Comparison of ENCODE assay signal across 19 cellular contexts in the genomic region with DNA sequence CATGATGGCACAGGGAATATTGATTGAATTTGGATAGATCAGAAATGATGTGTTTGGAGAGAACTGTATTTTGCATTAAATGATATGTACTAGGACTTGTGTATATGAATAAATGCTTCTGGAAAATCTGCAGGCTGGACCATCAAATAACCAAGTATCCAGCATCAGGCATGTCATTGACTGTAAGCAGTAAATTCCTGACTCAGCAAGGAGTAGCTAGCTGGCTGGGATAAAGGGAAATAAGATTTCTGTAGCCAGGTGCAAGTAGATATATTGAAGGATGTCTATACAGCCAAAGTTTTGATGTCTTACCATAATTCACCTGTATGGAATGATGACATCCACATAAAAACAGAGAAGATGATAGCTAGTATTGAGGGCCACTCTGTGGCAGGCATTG.
A peak's percentile ranks its signal among the peaks of the same experiment; 100 is the strongest.
DNase-seq lines count a peak whose midpoint lies in the region; ATAC-seq, FAIRE-seq and TF ChIP-seq lines count a peak whose summit lies in the region.
"Had no signal": no experiment of that assay in that cellular context is flagged by ENCODE, and none has a peak within 500 bp of the region (broad histone marks: within the 10 kb centered on the region; RNA-seq: fewer than 3 reads in every experiment).

No MANE protein-coding gene starts in this region.

- TF ChIP-seq CTCF in HepG2 (CRISPR knock-in tag; IDR thresholded peaks at IDR 0.05): no peak
- no peak for TF ChIP-seq CTCF in right lobe of liver (IDR thresholded peaks at IDR 0.05)
- TF ChIP-seq CTCF in OCI-LY1 (IDR thresholded peaks at IDR 0.05; ENCODE audit: low read length): no peak

- H3K4me1 ChIP-seq in HepG2 (ENCODE audit: insufficient read depth, low read length) (no peaks in the 10 kb centered on the region), right lobe of liver (no peaks in the 10 kb centered on the region), OCI-LY1 (ENCODE audit: insufficient read depth, low read length, severe bottlenecking) (peaks cover 75% of the 10 kb centered on the region)

- POLR2A ChIA-PET in HepG2 (lab: Yijun Ruan, JAX): no interaction called here

- no peaks in the 10 kb centered on the region for H4K20me1 ChIP-seq in HepG2 (ENCODE audit: insufficient read depth, low read length)
- no peaks in the 10 kb centered on the region for H4K20me1 ChIP-seq in OCI-LY1 (ENCODE audit: insufficient read depth, low read length)

- no peak overlapping the region for H2AFZ ChIP-seq in HepG2 (ENCODE audit: low read length)
- no peak overlapping the region for H2AFZ ChIP-seq in OCI-LY1 (ENCODE audit: low read length)

- in situ Hi-C loops in HepG2 (cut with HindIII; ENCODE audit: extremely low pct_ligation_motif_present, low pct_unique_long_range_greater_than_20kb): no loop called here

- H3K4me3 ChIP-seq in HepG2 (replicated peaks in 1 of 3; ENCODE audit: insufficient read depth in 1 of 3, low read depth in 2 of 3, low read length in 3 of 3) (no peak overlapping the region), right lobe of liver (no peak overlapping the region), OCI-LY1 (ENCODE audit: low read depth, low read length, poor library complexity, severe bottlenecking) (no peak overlapping the region)

- TF ChIP-seq EP300 in HepG2 (IDR thresholded peaks at IDR 0.05; ENCODE audit: low read depth in 2 of 2, low read length in 2 of 2) (no peak), HepG2 (CRISPR knock-in tag; IDR thresholded peaks at IDR 0.05; ENCODE audit: borderline replicate concordance) (no peak)

- no TSS peak for BruUV-seq in HepG2 (replicated peaks; lab: Mats Ljungman, UMichigan)

- H3K36me3 ChIP-seq in HepG2 (replicated peaks in 1 of 2; ENCODE audit: control insufficient read depth in 1 of 2, insufficient read depth in 2 of 2, low read length in 2 of 2) (no peaks in the 10 kb centered on the region), right lobe of liver (no peaks in the 10 kb centered on the region), OCI-LY1 (ENCODE audit: insufficient read depth, low read length) (no peaks in the 10 kb centered on the region; the same call in 1 of the 2 replicates)

- DNase-seq in HepG2 (ENCODE audit: low spot score): no peak
- no peak for DNase-seq in right lobe of liver
- DNase-seq in kidney tubule cell (ENCODE audit: low spot score): peak; percentile 1
- DNase-seq in NK-92 treated with Interleukin-12 subunit alpha and Interleukin-12 subunit beta, amount 100 ng/mL, for 24 hours (lab: John Stamatoyannopoulos, UW): no peak
- DNase-seq: 8988T; C1 segment of cervical spinal cord; Calu3; CD4-positive, alpha-beta memory T cell; COR-L47; DMS53; DMS79 treated with DMSO at 0.1 percent for 48 hours; GF-D8; GOT3; H7; HCEC 1CT had no signal

- CTCF ChIA-PET in HepG2 (lab: Yijun Ruan, JAX; ENCODE audit: low intra/inter-chr PET ratio, low total read pairs): no interaction called here

- peaks cover 70% of the 10 kb centered on the region for H3K9me3 ChIP-seq in HepG2 (ENCODE audit: low read length)
- H3K9me3 ChIP-seq in right lobe of liver: no peaks in the 10 kb centered on the region
- peaks cover 4% of the 10 kb centered on the region; the same call in 1 of the 2 replicates for H3K9me3 ChIP-seq in OCI-LY1 (ENCODE audit: low read length)

- H3F3A ChIP-seq in OCI-LY1 (ENCODE audit: insufficient read depth, low read length): no peaks in the 10 kb centered on the region

- no peaks in the 10 kb centered on the region for H3K79me2 ChIP-seq in HepG2 (ENCODE audit: insufficient read depth, low read length)
- no peaks in the 10 kb centered on the region for H3K79me2 ChIP-seq in OCI-LY1 (ENCODE audit: insufficient read depth, low read length)

- H3K9me2 ChIP-seq in OCI-LY1 (ENCODE audit: low read depth, low read length): no peaks in the 10 kb centered on the region

- H3K27me3 ChIP-seq in HepG2 (ENCODE audit: control insufficient read depth in 1 of 2, insufficient read depth in 2 of 2, low read length in 2 of 2) (no peaks in the 10 kb centered on the region), right lobe of liver (no peaks in the 10 kb centered on the region), OCI-LY1 (ENCODE audit: insufficient read depth, low read length) (no peaks in the 10 kb centered on the region)

- no peak for ATAC-seq in HepG2
- ATAC-seq in right lobe of liver: no peak
- no peak for ATAC-seq in GM18861 (IDR thresholded peaks at IDR 0.05; ENCODE audit: unreplicated experiment)

- no peak for FAIRE-seq in HepG2 (lab: Jason Lieb, UNC)
- FAIRE-seq: GM12891, GM18507 had no signal

- no peak for TF ChIP-seq RAD21 in HepG2 (CRISPR knock-in tag; IDR thresholded peaks at IDR 0.05)

- no peak overlapping the region for H3K4me2 ChIP-seq in HepG2 (ENCODE audit: low read depth, low read length)
- H3K4me2 ChIP-seq in OCI-LY1 (ENCODE audit: low read length): peak overlapping the region; percentile 44; the same call in 1 of the 2 replicates

- TF ChIP-seq POLR2A in HepG2 (IDR thresholded peaks at IDR 0.05; ENCODE audit: insufficient read depth in 1 of 2, low read depth in 2 of 2, low read length in 2 of 2): no peak
- TF ChIP-seq POLR2A in right lobe of liver (IDR thresholded peaks at IDR 0.05): no peak

- H3K27ac ChIP-seq in HepG2 (ENCODE audit: extremely low read length, insufficient read depth, low read length): no peak overlapping the region
- no peak overlapping the region for H3K27ac ChIP-seq in right lobe of liver
- H3K27ac ChIP-seq in OCI-LY1 (ENCODE audit: low read depth, low read length, poor library complexity, severe bottlenecking): peak overlapping the region; percentile 89

- H3K9ac ChIP-seq in HepG2 (ENCODE audit: insufficient read depth, low read depth, low read length): no peak overlapping the region
- peak overlapping the region; percentile 43; the same call in 1 of the 2 replicates for H3K9ac ChIP-seq in OCI-LY1 (ENCODE audit: low read length)

- intact Hi-C loops in HepG2 (cut with micrococcal nuclease; ENCODE audit: unreplicated experiment) (no loop called here), right lobe of liver (cut with DNase I) (no loop called here)

TF ChIP-seq in HepG2, 621 proteins besides CTCF, POLR2A, EP300 and RAD21:
- TF ChIP-seq TEAD2 (CRISPR knock-in tag; IDR thresholded peaks at IDR 0.05): no peak
- peak; percentile 37; the same call in 1 of the 2 replicates for TF ChIP-seq MAFF (IDR thresholded peaks at IDR 0.05; ENCODE audit: low read depth, low read length)
- no peak for TF ChIP-seq FOXM1 (CRISPR knock-in tag; IDR thresholded peaks at IDR 0.05)
- TF ChIP-seq, protein P1, sequence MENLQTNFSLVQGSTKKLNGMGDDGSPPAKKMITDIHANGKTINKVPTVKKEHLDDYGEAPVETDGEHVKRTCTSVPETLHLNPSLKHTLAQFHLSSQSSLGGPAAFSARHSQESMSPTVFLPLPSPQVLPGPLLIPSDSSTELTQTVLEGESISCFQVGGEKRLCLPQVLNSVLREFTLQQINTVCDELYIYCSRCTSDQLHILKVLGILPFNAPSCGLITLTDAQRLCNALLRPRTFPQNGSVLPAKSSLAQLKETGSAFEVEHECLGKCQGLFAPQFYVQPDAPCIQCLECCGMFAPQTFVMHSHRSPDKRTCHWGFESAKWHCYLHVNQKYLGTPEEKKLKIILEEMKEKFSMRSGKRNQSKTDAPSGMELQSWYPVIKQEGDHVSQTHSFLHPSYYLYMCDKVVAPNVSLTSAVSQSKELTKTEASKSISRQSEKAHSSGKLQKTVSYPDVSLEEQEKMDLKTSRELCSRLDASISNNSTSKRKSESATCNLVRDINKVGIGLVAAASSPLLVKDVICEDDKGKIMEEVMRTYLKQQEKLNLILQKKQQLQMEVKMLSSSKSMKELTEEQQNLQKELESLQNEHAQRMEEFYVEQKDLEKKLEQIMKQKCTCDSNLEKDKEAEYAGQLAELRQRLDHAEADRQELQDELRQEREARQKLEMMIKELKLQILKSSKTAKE (CRISPR knock-in tag; IDR thresholded peaks at IDR 0.05; ENCODE audit: borderline replicate concordance): no peak
- TF ChIP-seq HOXA7 (CRISPR knock-in tag; IDR thresholded peaks at IDR 0.05): no peak
- TF ChIP-seq MAFK (conservative IDR thresholded peaks at IDR 0.05 in 1 of 2, IDR thresholded peaks at IDR 0.05 in 1 of 2; ENCODE audit: low read length in 2 of 2): peak; percentile 53 to 74
